In genomic region chr17:40328386-40328766, GRCh38 we compare ENCODE assay signal across 15 cellular contexts. TPM values are rescaled to one million over a fixed set of nuclear protein-coding genes. Genes with fewer than 3 reads are reported as not detected.
DNase-seq lines count a peak whose midpoint lies in the region; ATAC-seq and TF ChIP-seq lines count a peak whose summit lies in the region.
"Had no signal": no experiment of that assay in that cellular context is flagged by ENCODE, and none has a peak within 500 bp of the region (broad histone marks: within the 10 kb centered on the region; RNA-seq: fewer than 3 reads in every experiment).

No MANE protein-coding gene starts in this region.

- H3K9ac ChIP-seq in mesendoderm (ENCODE audit: low read length) = no peak overlapping the region

- no peak overlapping the region for H3K4me3 Mint-ChIP-seq in activated T-helper 2 cell treated with anti-CD3 and anti-CD28 coated beads, Interferon-gamma antibody, Interleukin-2, Interleukin-4, amounts not matched to agents 10 μg/mL and 5 μg/mL and 100 μg/mL, durations not matched to agents 14 hours and 24 hours and 36 hours (ENCODE audit: low read depth)
- H3K4me3 Mint-ChIP-seq: GM23338; nephron progenitor cell; stimulated activated naive CD8-positive, alpha-beta T cell treated with anti-CD3 and anti-CD28 coated beads, Interleukin-15, Interleukin-2, amounts not matched to agents 100 ng/mL and 50 ng/mL, for 24 hours had no signal

- H3K4me1 Mint-ChIP-seq in activated T-helper 2 cell treated with anti-CD3 and anti-CD28 coated beads, Interferon-gamma antibody, Interleukin-2, Interleukin-4, amounts not matched to agents 10 μg/mL and 5 μg/mL and 100 μg/mL, durations not matched to agents 14 hours and 24 hours and 36 hours (ENCODE audit: low read depth) = peaks cover 78% of the 10 kb centered on the region

- no peak overlapping the region for H4K5ac ChIP-seq in mesendoderm (ENCODE audit: low read length)

- H2BK5ac ChIP-seq in mesendoderm (ENCODE audit: low read length) = no peak overlapping the region

- H3K4me3 ChIP-seq in heart right ventricle = no peak overlapping the region
- no peak overlapping the region for H3K4me3 ChIP-seq in muscle layer of duodenum (ENCODE audit: low read depth in 1 of 2, low read length in 2 of 2)
- H3K4me3 ChIP-seq in uterus = no peak overlapping the region
- H3K4me3 ChIP-seq in mesendoderm (ENCODE audit: low read length) = no peak overlapping the region
- H3K4me3 ChIP-seq: GM23338 had no signal

- no peak overlapping the region for H3K4ac ChIP-seq in mesendoderm (ENCODE audit: low read depth, low read length)

- H3K27ac ChIP-seq in heart right ventricle (peak overlapping the region in 9 of 10 donors; percentile 59 to 98 (median 94)), muscle layer of duodenum (ENCODE audit: low read length) (peak overlapping the region; percentile 72), uterus (peak overlapping the region; percentile 83 to 95), mesendoderm (ENCODE audit: low read depth, low read length) (no peak overlapping the region)

- H3K4me1 ChIP-seq in heart right ventricle = peaks cover 75 to 100% (median 99%) of the 10 kb centered on the region in 9 donors
- H3K4me1 ChIP-seq in muscle layer of duodenum (ENCODE audit: control insufficient read depth in 1 of 2, insufficient read depth in 2 of 2, low read length in 2 of 2) = peaks cover 65 to 91% of the 10 kb centered on the region in 2 donors
- H3K4me1 ChIP-seq in uterus = peaks cover 32 to 64% of the 10 kb centered on the region in 2 donors
- H3K4me1 ChIP-seq in mesendoderm (ENCODE audit: control insufficient read depth, low read depth, low read length) = no peaks in the 10 kb centered on the region

- ATAC-seq in heart right ventricle = no peak
- ATAC-seq: GM23338, HepG2 had no signal

- H3K27me3 ChIP-seq in heart right ventricle (no peaks in the 10 kb centered on the region), muscle layer of duodenum (ENCODE audit: low read depth, low read length) (no peaks in the 10 kb centered on the region), uterus (no peaks in the 10 kb centered on the region), mesendoderm (ENCODE audit: insufficient read depth, low read length, poor library complexity) (no peaks in the 10 kb centered on the region)

- intact Hi-C loops in heart right ventricle (cut with DNase I) = no loop called here
- intact Hi-C loops in cardiac septum (cut with DNase I) = no loop called here
- intact Hi-C loops in activated T-helper 2 cell treated with anti-CD3 and anti-CD28 coated beads, Interferon-gamma antibody, Interleukin-2, Interleukin-4, amounts not matched to agents 10 μg/mL and 5 μg/mL and 100 μg/mL, durations not matched to agents 14 hours and 24 hours and 36 hours (cut with micrococcal nuclease) = no loop called here
- intact Hi-C loops in uterus (cut with DNase I; ENCODE audit: low total_unique reads) = no loop called here

- TF ChIP-seq POLR2A in uterus (IDR thresholded peaks at IDR 0.05) = no peak

- peaks cover 34% of the 10 kb centered on the region for H3K36me3 Mint-ChIP-seq in activated T-helper 2 cell treated with anti-CD3 and anti-CD28 coated beads, Interferon-gamma antibody, Interleukin-2, Interleukin-4, amounts not matched to agents 10 μg/mL and 5 μg/mL and 100 μg/mL, durations not matched to agents 14 hours and 24 hours and 36 hours (ENCODE audit: low read depth)

- no peak overlapping the region for H3K18ac ChIP-seq in mesendoderm (ENCODE audit: low read length)

- H3K27ac Mint-ChIP-seq in activated T-helper 2 cell treated with anti-CD3 and anti-CD28 coated beads, Interferon-gamma antibody, Interleukin-2, Interleukin-4, amounts not matched to agents 10 μg/mL and 5 μg/mL and 100 μg/mL, durations not matched to agents 14 hours and 24 hours and 36 hours = peak overlapping the region; percentile 26
- H3K27ac Mint-ChIP-seq: GM23338; nephron progenitor cell; stimulated activated naive CD8-positive, alpha-beta T cell treated with anti-CD3 and anti-CD28 coated beads, Interleukin-15, Interleukin-2, amounts not matched to agents 100 ng/mL and 50 ng/mL, for 24 hours had no signal

- no peaks in the 10 kb centered on the region for H3K79me2 ChIP-seq in mesendoderm (ENCODE audit: control insufficient read depth, insufficient read depth, low read length)

- no peak for TF ChIP-seq CTCF in heart right ventricle (IDR thresholded peaks at IDR 0.05)
- no peak for TF ChIP-seq CTCF in uterus (IDR thresholded peaks at IDR 0.05)

- no peaks in the 10 kb centered on the region for H3K27me3 Mint-ChIP-seq in activated T-helper 2 cell treated with anti-CD3 and anti-CD28 coated beads, Interferon-gamma antibody, Interleukin-2, Interleukin-4, amounts not matched to agents 10 μg/mL and 5 μg/mL and 100 μg/mL, durations not matched to agents 14 hours and 24 hours and 36 hours (ENCODE audit: low read depth)
- H3K27me3 Mint-ChIP-seq: stimulated activated naive CD8-positive, alpha-beta T cell treated with anti-CD3 and anti-CD28 coated beads, Interleukin-15, Interleukin-2, amounts not matched to agents 100 ng/mL and 50 ng/mL, for 24 hours had no signal

- H3K4me2 ChIP-seq in mesendoderm (ENCODE audit: low read length) = no peak overlapping the region
- H3K4me2 ChIP-seq: GM23338 had no signal

- no peak overlapping the region for H3K23ac ChIP-seq in mesendoderm (ENCODE audit: low read length)

- H3K9me3 ChIP-seq in heart right ventricle (no peaks in the 10 kb centered on the region), muscle layer of duodenum (ENCODE audit: control insufficient read depth in 1 of 2, low read length in 2 of 2) (no peaks in the 10 kb centered on the region), uterus (no peaks in the 10 kb centered on the region)

- H3K36me3 ChIP-seq in heart right ventricle (peaks cover 0 to 25% (median 0%) of the 10 kb centered on the region in 9 donors), muscle layer of duodenum (ENCODE audit: control insufficient read depth in 1 of 2, insufficient read depth in 2 of 2, low read length in 2 of 2) (peaks cover 0 to 6% of the 10 kb centered on the region in 2 donors), uterus (no peaks in the 10 kb centered on the region), mesendoderm (ENCODE audit: control insufficient read depth, insufficient read depth, low read length) (no peaks in the 10 kb centered on the region)

- H3K56ac ChIP-seq in mesendoderm (ENCODE audit: low read length) = no peak overlapping the region

- WGBS in heart right ventricle, 2 donors = 84 to 89% methylated on average over 2 of the region's 2 CpGs
- WGBS in mesendoderm (ENCODE audit: extremely low coverage, insufficient coverage, low lambda C conversion rate) = no CpG with 5 or more reads among the region's 2 CpGs

- H4K8ac ChIP-seq in mesendoderm (ENCODE audit: low read depth, low read length) = no peak overlapping the region

- no peaks in the 10 kb centered on the region for H3K9me3 Mint-ChIP-seq in activated T-helper 2 cell treated with anti-CD3 and anti-CD28 coated beads, Interferon-gamma antibody, Interleukin-2, Interleukin-4, amounts not matched to agents 10 μg/mL and 5 μg/mL and 100 μg/mL, durations not matched to agents 14 hours and 24 hours and 36 hours
- H3K9me3 Mint-ChIP-seq: GM23338; nephron progenitor cell; stimulated activated naive CD8-positive, alpha-beta T cell treated with anti-CD3 and anti-CD28 coated beads, Interleukin-15, Interleukin-2, amounts not matched to agents 100 ng/mL and 50 ng/mL, for 24 hours had no signal

- no peak overlapping the region for H2BK120ac ChIP-seq in mesendoderm (ENCODE audit: low read depth, low read length)

- DNase-seq in heart right ventricle = no peak
- no peak for DNase-seq in cardiac septum (ENCODE audit: low spot score)
- no peak for DNase-seq in activated T-helper 2 cell treated with anti-CD3 and anti-CD28 coated beads, Interferon-gamma antibody, Interleukin-2, Interleukin-4, amounts not matched to agents 10 μg/mL and 5 μg/mL and 100 μg/mL, durations not matched to agents 14 hours and 24 hours and 36 hours (ENCODE audit: low spot score)
- no peak for DNase-seq in uterus
- DNase-seq in SKM-1 (lab: John Stamatoyannopoulos, UW; ENCODE audit: unreplicated experiment) = no peak
- no peak for DNase-seq in stimulated activated naive CD4-positive, alpha-beta T cell treated with Interleukin-2 at 50 U/mL for 16 hours (lab: John Stamatoyannopoulos, UW)
- no peak for DNase-seq in mesendoderm
- DNase-seq: activated CD4-positive, CD25-positive, alpha-beta regulatory T cell treated with anti-CD3 and anti-CD28 coated beads, Interleukin-2, amount 50 U/mL, for 72 hours; NCI-H2107; nephron progenitor cell had no signal

- H2AK5ac ChIP-seq in mesendoderm (ENCODE audit: low read length) = no peak overlapping the region

- peaks cover 11% of the 10 kb centered on the region for H3K79me1 ChIP-seq in mesendoderm (ENCODE audit: low read length)

- no peak overlapping the region for H2BK15ac ChIP-seq in mesendoderm (replicated peaks; ENCODE audit: low read depth)

RNA-seq across cellular contexts. Expression of gene RARA, which starts 19.4 kb away (rescaled TPM):
- total RNA-seq in heart right ventricle (10 to 100 TPM; 11.2 to 34.0 (median 18.3) TPM), cardiac septum (30.7 TPM), uterus (10 to 100 TPM; 18.9 to 80.5 (median 46.3) TPM)
- 10 to 100 TPM; 19.0 to 20.8 TPM for polyA plus RNA-seq in heart right ventricle
- 30.4 and 35.1 TPM in 2 replicates for total RNA-seq in activated T-helper 2 cell treated with anti-CD3 and anti-CD28 coated beads, Interferon-gamma antibody, Interleukin-2, Interleukin-4, amounts not matched to agents 10 μg/mL and 5 μg/mL and 100 μg/mL, durations not matched to agents 14 hours and 24 hours and 36 hours
- polyA plus RNA-seq in mesendoderm (2013, experiment 1 of 2) = 30.6 TPM
- 29.9 TPM for polyA plus RNA-seq in mesendoderm (2013, experiment 2 of 2)

RNA-seq across cellular contexts. Expression of gene GJD3, which starts 36.2 kb away (rescaled TPM):
- total RNA-seq in heart right ventricle (1 to 10 TPM in 9 of 10 donors, under 1 TPM in 1; 0.79 to 6.2 (median 2.1) TPM), cardiac septum (2.6 TPM), uterus (1 to 10 TPM in 1 of 4 donors, under 1 TPM in 1, not detected in 2; 0.83 to 3.8 TPM)
- polyA plus RNA-seq in heart right ventricle = under 1 TPM; 0.65 to 0.88 TPM
- total RNA-seq in activated T-helper 2 cell treated with anti-CD3 and anti-CD28 coated beads, Interferon-gamma antibody, Interleukin-2, Interleukin-4, amounts not matched to agents 10 μg/mL and 5 μg/mL and 100 μg/mL, durations not matched to agents 14 hours and 24 hours and 36 hours = 0.48 TPM in 1 of 2 replicates, not detected in the other
- polyA plus RNA-seq in mesendoderm (2013, experiment 1 of 2) = not detected
- polyA plus RNA-seq in mesendoderm (2013, experiment 2 of 2) = not detected
- total RNA-seq: HepG2, RPMI7951 had no signal
- polyA plus RNA-seq: GM23338, HepG2 had no signal

RNA-seq across cellular contexts. Expression of gene CDC6, which starts 40.7 kb away (rescaled TPM):
- 1 to 10 TPM in 4 of 10 donors, under 1 TPM in 6; 0.49 to 3.0 (median 0.86) TPM for total RNA-seq in heart right ventricle
- 1 to 10 TPM in 1 of 2 donors, under 1 TPM in 1; 0.66 to 1.8 TPM for polyA plus RNA-seq in heart right ventricle
- total RNA-seq in cardiac septum = 0.75 TPM
- 126 and 133 TPM in 2 replicates for total RNA-seq in activated T-helper 2 cell treated with anti-CD3 and anti-CD28 coated beads, Interferon-gamma antibody, Interleukin-2, Interleukin-4, amounts not matched to agents 10 μg/mL and 5 μg/mL and 100 μg/mL, durations not matched to agents 14 hours and 24 hours and 36 hours
- 10 to 100 TPM in 1 of 4 donors, under 1 TPM in 1, not detected in 2; 0.88 to 11.3 TPM for total RNA-seq in uterus
- polyA plus RNA-seq in mesendoderm (2013, experiment 1 of 2) = 114 TPM
- polyA plus RNA-seq in mesendoderm (2013, experiment 2 of 2) = 117 TPM

Comparison
In these comparisons a context has a peak if more than half of its experiments do, and no peak if none do; other contexts are left out.
1. RNA of gene CDC6, which starts 40.7 kb away (total RNA-seq): 126 to 133 TPM in activated T-helper 2 cell treated with anti-CD3 and anti-CD28 coated beads, Interferon-gamma antibody, Interleukin-2, Interleukin-4, amounts not matched to agents 10 μg/mL and 5 μg/mL and 100 μg/mL, durations not matched to agents 14 hours and 24 hours and 36 hours; 0.49 to 3.0 TPM in heart right ventricle, 0.88 to 11.3 TPM in uterus and 0.75 TPM in cardiac septum (single experiment); every median in the first group is over 10 times any median in the second.